In genomic region chr10:10110817-10111490, GRCh38 we compare ENCODE assay signal across 32 cellular contexts.
"Had no signal": no experiment of that assay in that cellular context is flagged by ENCODE, and none has a peak within 500 bp of the region (broad histone marks: within the 10 kb centered on the region; RNA-seq: fewer than 3 reads in every experiment).

No MANE protein-coding gene starts in this region.

- H3K4me3 ChIP-seq: esophagus squamous epithelium, gastroesophageal sphincter had no signal

- H3K4me1 ChIP-seq: esophagus squamous epithelium, gastroesophageal sphincter had no signal

- ATAC-seq: activated CD4-positive, CD25-positive, alpha-beta regulatory T cell treated with anti-CD3 and anti-CD28 coated beads, Interleukin-2, amount 50 U/mL, for 24 hours; activated CD8-positive, alpha-beta T cell treated with anti-CD3 and anti-CD28 coated beads for 36 hours; activated T-cell treated with anti-CD3 and anti-CD28 coated beads, Interleukin-2, amount 50 U/mL, for 4 hours; activated T-helper 17 cell treated with anti-CD3 and anti-CD28 coated beads, Interleukin-2, amount 50 U/mL, for 72 hours; gastroesophageal sphincter; T-helper 17 cell had no signal

- H3K27ac ChIP-seq: brain microvascular endothelial cell, epithelial cell of prostate, esophagus squamous epithelium, gastroesophageal sphincter, WERI-Rb-1 had no signal

- H3K27me3 ChIP-seq: brain microvascular endothelial cell, esophagus squamous epithelium, gastroesophageal sphincter had no signal

- H3K9me3 ChIP-seq: esophagus squamous epithelium had no signal

- DNase-seq: activated B cell treated with CpG ODN at 0.5 μM for 24 hours; activated CD4-positive, alpha-beta T cell treated with anti-CD3 and anti-CD28 coated beads for 48 hours; activated CD4-positive, alpha-beta T cell treated with anti-CD3 and anti-CD28 coated beads, Interleukin-2, amount 50 U/mL, for 1 hour; activated CD4-positive, alpha-beta T cell treated with anti-CD3 and anti-CD28 coated beads, Interleukin-2, amount 50 U/mL, for 48 hours; activated CD8-positive, alpha-beta memory T cell treated with anti-CD3 and anti-CD28 coated beads for 24 hours; activated CD8-positive, alpha-beta T cell treated with anti-CD3 and anti-CD28 coated beads for 36 hours; activated effector memory CD4-positive, alpha-beta T cell treated with Interleukin-2 at 50 U/mL for 16 hours; activated gamma-delta T cell treated with Interleukin-2 at 50 U/mL for 16 hours; activated naive CD4-positive, alpha-beta T cell treated with anti-CD3 and anti-CD28 coated beads, Interleukin-2, amount 50 U/mL, for 16 hours; activated naive CD4-positive, alpha-beta T cell treated with Interleukin-2 at 50 U/mL for 16 hours; activated T-cell treated with anti-CD3 and anti-CD28 coated beads, Interleukin-2, amount 50 U/mL, for 4 hours; amniotic stem cell; anterior cingulate cortex; brain microvascular endothelial cell; cortex of kidney; dermis blood vessel endothelial cell; effector CD4-positive, alpha-beta T cell; esophagus squamous epithelium; foreskin melanocyte; T-helper 1 cell; T-helper 17 cell; T1000; WERI-Rb-1 had no signal

- H3K36me3 ChIP-seq: brain microvascular endothelial cell, esophagus squamous epithelium, gastroesophageal sphincter, WERI-Rb-1 had no signal

- FAIRE-seq: astrocyte, bronchial epithelial cell, colon, endometrium, endothelial cell of umbilical vein had no signal
